ENCODE assay signal across 9 cellular contexts in genomic region chr6:39791311-39791710, GRCh38. TPM values are rescaled to one million over a fixed set of nuclear protein-coding genes. Genes with fewer than 3 reads are reported as not detected.
A peak's percentile ranks its signal among the peaks of the same experiment; 100 is the strongest.
DNase-seq lines count a peak whose midpoint lies in the region; TF ChIP-seq lines count a peak whose summit lies in the region.
"Had no signal": no experiment of that assay in that cellular context is flagged by ENCODE, and none has a peak within 500 bp of the region (broad histone marks: within the 10 kb centered on the region; RNA-seq: fewer than 3 reads in every experiment).

No MANE protein-coding gene starts in this region.

- peak; percentile 51 for TF ChIP-seq CTCF in AG10803 (conservative IDR thresholded peaks at IDR 0.05; ENCODE audit: low read length)
- TF ChIP-seq CTCF in H9 (conservative IDR thresholded peaks at IDR 0.05): peak; percentile 45

- H4K91ac ChIP-seq in H9 (ENCODE audit: insufficient read length, low read depth, low read length): no peak overlapping the region

- no peak overlapping the region for H2BK12ac ChIP-seq in H9 (ENCODE audit: insufficient read length, low read depth, low read length)

- no peak overlapping the region for H2AFZ ChIP-seq in H9 (ENCODE audit: low read length)

- DNase-seq in AG10803 (ENCODE audit: low read depth) (peak; percentile 49), H9 (no peak), mesendoderm (peak; percentile 64), NK-92 (lab: John Stamatoyannopoulos, UW; ENCODE audit: unreplicated experiment) (no peak), NOMO-1 treated with DMSO at 0.1 percent for 48 hours (lab: John Stamatoyannopoulos, UW; ENCODE audit: unreplicated experiment) (no peak), NCI-H526 (lab: John Stamatoyannopoulos, UW) (no peak)
- no peak for DNase-seq in stimulated activated CD4-positive, alpha-beta T cell treated with anti-CD3 and anti-CD28 coated beads, Interleukin-4, amount 100 ng/mL, for 24 hours

- WGBS in H9 (ENCODE audit: extremely low coverage, insufficient read length, low lambda C conversion rate): no CpG with 5 or more reads among the region's 1 CpG
- WGBS in mesendoderm (ENCODE audit: extremely low coverage, insufficient coverage, low lambda C conversion rate): no CpG with 5 or more reads among the region's 1 CpG

- no peak overlapping the region for H2BK120ac ChIP-seq in H9 (ENCODE audit: low read depth, low read length, poor library complexity, severe bottlenecking)
- no peak overlapping the region for H2BK120ac ChIP-seq in mesendoderm (ENCODE audit: low read depth, low read length)

- no peaks in the 10 kb centered on the region for H4K20me1 ChIP-seq in H9 (ENCODE audit: control insufficient read depth, insufficient read depth, insufficient read length)

- peaks cover 5% of the 10 kb centered on the region; the same call in 1 of the 2 replicates for H3K27me3 ChIP-seq in H9 (ENCODE audit: insufficient read depth, low read length)
- H3K27me3 ChIP-seq in mesendoderm (ENCODE audit: insufficient read depth, low read length, poor library complexity): no peaks in the 10 kb centered on the region

- H3K4me1 ChIP-seq in H9 (ENCODE audit: insufficient read depth, low read length) (peaks cover 5% of the 10 kb centered on the region; the same call in 1 of the 2 replicates), mesendoderm (ENCODE audit: control insufficient read depth, low read depth, low read length) (no peaks in the 10 kb centered on the region)

- H3K9ac ChIP-seq in H9 (ENCODE audit: extremely low read depth, insufficient read length, low read length): no peak overlapping the region
- H3K9ac ChIP-seq in mesendoderm (ENCODE audit: low read length): no peak overlapping the region

- H3K9me3 Mint-ChIP-seq in H9: no peaks in the 10 kb centered on the region

- H2BK15ac ChIP-seq in H9 (ENCODE audit: low read depth, low read length) (no peak overlapping the region), mesendoderm (replicated peaks; ENCODE audit: low read depth) (no peak overlapping the region)

- no peaks in the 10 kb centered on the region for H3K9me3 ChIP-seq in H9 (ENCODE audit: control insufficient read depth, low read depth, low read length)

- H3K56ac ChIP-seq in H9 (ENCODE audit: insufficient read length, low read depth, low read length) (no peak overlapping the region), mesendoderm (ENCODE audit: low read length) (no peak overlapping the region)

- H3K4me3 ChIP-seq in AG10803 (ENCODE audit: low read length) (no peak overlapping the region), mesendoderm (ENCODE audit: low read length) (no peak overlapping the region)

- H3K23ac ChIP-seq in H9 (ENCODE audit: insufficient read length, low read depth, low read length) (no peak overlapping the region), mesendoderm (ENCODE audit: low read length) (no peak overlapping the region)

- H3K36me3 Mint-ChIP-seq in H9 (ENCODE audit: insufficient read depth in 1 of 3, low read depth in 3 of 3): no peaks in the 10 kb centered on the region

- peaks cover 42% of the 10 kb centered on the region for H3K27me3 Mint-ChIP-seq in H9 (ENCODE audit: low read depth)

- no peak overlapping the region for H2BK20ac ChIP-seq in H9 (ENCODE audit: low read depth, low read length, poor library complexity, severe bottlenecking)

- no peak overlapping the region for H3K27ac Mint-ChIP-seq in H9

- H3T11ph ChIP-seq in H9 (ENCODE audit: low read length): no peak overlapping the region

- no peak overlapping the region for H3K14ac ChIP-seq in H9 (ENCODE audit: insufficient read depth, low read length)

- no peak overlapping the region for H3K4ac ChIP-seq in H9 (ENCODE audit: low read depth, low read length)
- no peak overlapping the region for H3K4ac ChIP-seq in mesendoderm (ENCODE audit: low read depth, low read length)

- no peak overlapping the region for H3K18ac ChIP-seq in H9 (ENCODE audit: insufficient read length, low read depth, low read length)
- no peak overlapping the region for H3K18ac ChIP-seq in mesendoderm (ENCODE audit: low read length)

- H4K8ac ChIP-seq in H9 (replicated peaks; ENCODE audit: insufficient read length, low read depth, low read length): no peak overlapping the region
- no peak overlapping the region for H4K8ac ChIP-seq in mesendoderm (ENCODE audit: low read depth, low read length)

- H3K79me1 ChIP-seq in H9 (ENCODE audit: insufficient read depth, low read depth, low read length, poor library complexity, severe bottlenecking): no peaks in the 10 kb centered on the region
- H3K79me1 ChIP-seq in mesendoderm (ENCODE audit: low read length): no peaks in the 10 kb centered on the region

- H3K4me2 ChIP-seq in H9 (ENCODE audit: insufficient read depth, insufficient read length, low read length) (peak overlapping the region; percentile 78), mesendoderm (ENCODE audit: low read length) (no peak overlapping the region)

- peaks cover 12% of the 10 kb centered on the region for H3K23me2 ChIP-seq in H9 (ENCODE audit: insufficient read length, low read depth, low read length, poor library complexity, severe bottlenecking)

- H3K27ac ChIP-seq in H9 (ENCODE audit: insufficient read length, low read depth, low read length) (no peak overlapping the region), cingulate gyrus (ENCODE audit: low read depth, low read length) (peak overlapping the region; percentile 41), mesendoderm (ENCODE audit: low read depth, low read length) (no peak overlapping the region)

- H2AK5ac ChIP-seq in H9 (ENCODE audit: insufficient read length, low read length): no peak overlapping the region
- no peak overlapping the region for H2AK5ac ChIP-seq in mesendoderm (ENCODE audit: low read length)

- no peaks in the 10 kb centered on the region for H3K79me2 ChIP-seq in H9 (ENCODE audit: insufficient read depth, low read length)
- H3K79me2 ChIP-seq in mesendoderm (ENCODE audit: control insufficient read depth, insufficient read depth, low read length): no peaks in the 10 kb centered on the region

- peaks cover 11 to 29% of the 10 kb centered on the region in 2 experiments for H3K4me1 Mint-ChIP-seq in H9

- H3K36me3 ChIP-seq in mesendoderm (ENCODE audit: control insufficient read depth, insufficient read depth, low read length): no peaks in the 10 kb centered on the region

- H4K5ac ChIP-seq in H9 (ENCODE audit: insufficient read length, low read depth, low read length) (no peak overlapping the region), mesendoderm (ENCODE audit: low read length) (no peak overlapping the region)

- no peak overlapping the region for H2BK5ac ChIP-seq in H9 (ENCODE audit: insufficient read length, low read length)
- H2BK5ac ChIP-seq in mesendoderm (ENCODE audit: low read length): no peak overlapping the region

- peak overlapping the region; percentile 14 to 30; a peak in 4 of 5 replicates for H3K4me3 Mint-ChIP-seq in H9

RNA-seq across cellular contexts. Expression of gene DAAM2, which starts 0.9 kb away (rescaled TPM):
- total RNA-seq in H9 (2021): 1.0 and 1.1 TPM in 2 replicates
- 1.7 TPM for polyA plus RNA-seq in mesendoderm (2013, experiment 1 of 2)
- polyA plus RNA-seq in mesendoderm (2013, experiment 2 of 2): 1.9 TPM
- total RNA-seq: HT-29 had no signal

Comparison
In these comparisons a context has a peak if more than half of its experiments do, and no peak if none do; other contexts are left out.
1. DNase-seq: peak in AG10803 (single experiment) and mesendoderm (single experiment); none in H9 (single experiment), NK-92 (single experiment), NOMO-1 treated with DMSO at 0.1 percent for 48 hours (single experiment), stimulated activated CD4-positive, alpha-beta T cell treated with anti-CD3 and anti-CD28 coated beads, Interleukin-4, amount 100 ng/mL, for 24 hours (single experiment) and NCI-H526 (0 of 2).